ENCODE assay signal across 11 cellular contexts in the genomic region with DNA sequence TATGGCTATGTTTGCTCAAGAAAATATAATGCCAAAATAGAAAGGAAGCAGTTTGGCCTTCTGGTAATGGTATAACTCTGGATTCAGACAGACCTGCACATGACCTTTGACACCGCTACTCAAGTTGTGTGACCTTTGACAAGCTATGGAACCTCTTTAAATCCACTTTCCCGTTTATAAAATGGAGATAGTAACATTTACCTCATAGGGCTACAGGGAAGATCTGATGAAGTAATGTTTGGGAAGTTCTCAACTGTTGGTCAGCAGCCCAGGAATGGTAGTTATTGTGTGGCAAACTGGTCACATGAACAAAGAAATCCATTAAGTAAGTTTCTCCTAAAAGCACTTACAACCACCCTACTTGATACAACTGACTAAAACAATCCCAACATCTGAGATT.
DNase-seq lines count a peak whose midpoint lies in the region; ATAC-seq and TF ChIP-seq lines count a peak whose summit lies in the region.
"Had no signal": no experiment of that assay in that cellular context is flagged by ENCODE, and none has a peak within 500 bp of the region (broad histone marks: within the 10 kb centered on the region; RNA-seq: fewer than 3 reads in every experiment).

No MANE protein-coding gene starts in this region.

- no peaks in the 10 kb centered on the region for H3K27me3 ChIP-seq in GM23248 (replicated peaks; ENCODE audit: insufficient read depth)
- no peaks in the 10 kb centered on the region for H3K27me3 ChIP-seq in liver (ENCODE audit: control insufficient read depth in 4 of 4, insufficient read depth in 4 of 4, low read length in 3 of 4)

- H3K4me2 ChIP-seq in GM23248 (ENCODE audit: unreplicated experiment), result peak overlapping the region; percentile 24

- 48 to 57% methylated on average over 2 of the region's 2 CpGs for WGBS in GM23248 (ENCODE audit: low coverage in 1 of 2, low lambda C conversion rate in 2 of 2, missing lambda C conversion rate in 2 of 2), 2 experiments
- 26% methylated on average over 2 of the region's 2 CpGs for WGBS in liver

- peak overlapping the region; percentile 87 for H3K27ac ChIP-seq in GM23248
- H3K27ac ChIP-seq in cingulate gyrus (ENCODE audit: low read depth, low read length), result peak overlapping the region; percentile 32
- H3K27ac ChIP-seq in liver (ENCODE audit: low read depth in 1 of 2, low read length in 2 of 2), result peak overlapping the region; percentile 81 to 92

- H3K4me3 ChIP-seq in GM23248 (0 out of 2 replicates have a peak overlapping the region, but pooled peaks have one; percentile 2), liver (ENCODE audit: low read depth in 1 of 3, low read length in 3 of 3) (no peak overlapping the region)

- ATAC-seq in HG02588 (IDR thresholded peaks at IDR 0.05; ENCODE audit: unreplicated experiment), result no peak

- H3F3A ChIP-seq in GM23248 (ENCODE audit: insufficient read depth), result peaks cover 63% of the 10 kb centered on the region

- no peaks in the 10 kb centered on the region for H3K9me2 ChIP-seq in GM23248 (ENCODE audit: insufficient read depth)

- TF ChIP-seq CTCF in liver (IDR thresholded peaks at IDR 0.05; ENCODE audit: low read depth, low read length, missing input control), result no peak

- H3K79me2 ChIP-seq in GM23248 (ENCODE audit: insufficient read depth), result no peaks in the 10 kb centered on the region

- H3K36me3 ChIP-seq in GM23248 (ENCODE audit: low read depth) (no peaks in the 10 kb centered on the region), liver (ENCODE audit: control insufficient read depth in 4 of 4, insufficient read depth in 3 of 4, low read depth in 1 of 4, low read length in 3 of 4) (no peaks in the 10 kb centered on the region)

- H4K20me1 ChIP-seq in GM23248 (ENCODE audit: insufficient read depth), result no peaks in the 10 kb centered on the region

- H3K4me1 ChIP-seq in GM23248 (ENCODE audit: insufficient read depth) (peaks cover 79% of the 10 kb centered on the region), liver (ENCODE audit: control insufficient read depth in 4 of 4, insufficient read depth in 4 of 4, low read length in 3 of 4) (peaks cover 9 to 67% (median 30%) of the 10 kb centered on the region in 4 donors)

- DNase-seq in GM23248 (peak; percentile 86), stromal cell of bone marrow (ENCODE audit: low read depth) (peak; percentile 68), C1 segment of cervical spinal cord (lab: John Stamatoyannopoulos, UW) (no peak), hepatic stellate cell (ENCODE audit: low spot score) (no peak), NCI-H748 (lab: John Stamatoyannopoulos, UW; ENCODE audit: unreplicated experiment) (no peak)
- DNase-seq: activated CD4-positive, CD25-positive, alpha-beta regulatory T cell treated with anti-CD3 and anti-CD28 coated beads, Interleukin-2, amount 50 U/mL, for 72 hours; activated gamma-delta T cell treated with Interleukin-2 at 50 U/mL for 16 hours; stimulated activated naive CD4-positive, alpha-beta T cell had no signal

- peak overlapping the region; percentile 35 for H2AFZ ChIP-seq in GM23248

- H3K9ac ChIP-seq in GM23248 (peak overlapping the region; percentile 46), liver (ENCODE audit: low read depth in 1 of 2, low read length in 2 of 2) (no peak overlapping the region)

- TF ChIP-seq RAD21 in liver (IDR thresholded peaks at IDR 0.05), result peak; percentile 27 to 36

- in situ Hi-C loops in GM23248 (cut with MboI), result no loop called here

- no peaks in the 10 kb centered on the region for H3K9me3 ChIP-seq in GM23248 (ENCODE audit: low read depth)
- no peaks in the 10 kb centered on the region for H3K9me3 ChIP-seq in liver (ENCODE audit: control insufficient read depth in 4 of 4, low read length in 3 of 4)

TF ChIP-seq in liver, 16 proteins besides CTCF, POLR2A, EP300 and RAD21:
- no peak for TF ChIP-seq TAF1 (conservative IDR thresholded peaks at IDR 0.05)
- peak; percentile 40 for TF ChIP-seq ZBTB33 (IDR thresholded peaks at IDR 0.05)
- TF ChIP-seq YY1 (IDR thresholded peaks at IDR 0.05), result peak; percentile 94
- peak; percentile 69 for TF ChIP-seq HNF4G (IDR thresholded peaks at IDR 0.05)
- peak in 1 of 2 donors; percentile 40 for TF ChIP-seq EGR1 (IDR thresholded peaks at IDR 0.05; ENCODE audit: low read depth in 2 of 2)
- no peak for TF ChIP-seq FOXA1 (IDR thresholded peaks at IDR 0.05)
- TF ChIP-seq HNF4A (conservative IDR thresholded peaks at IDR 0.05), result peak; percentile 75 to 77
- TF ChIP-seq, protein P1, sequence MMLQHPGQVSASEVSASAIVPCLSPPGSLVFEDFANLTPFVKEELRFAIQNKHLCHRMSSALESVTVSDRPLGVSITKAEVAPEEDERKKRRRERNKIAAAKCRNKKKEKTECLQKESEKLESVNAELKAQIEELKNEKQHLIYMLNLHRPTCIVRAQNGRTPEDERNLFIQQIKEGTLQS (IDR thresholded peaks at IDR 0.05), result peak; percentile 66
- peak; percentile 93 for TF ChIP-seq NR2F2 (IDR thresholded peaks at IDR 0.05)
- TF ChIP-seq MAX (IDR thresholded peaks at IDR 0.05), result no peak
- no peak for TF ChIP-seq REST (IDR thresholded peaks at IDR 0.05)
- TF ChIP-seq GABPA (IDR thresholded peaks at IDR 0.05 in 1 of 2, conservative IDR thresholded peaks at IDR 0.05 in 1 of 2), result no peak
- TF ChIP-seq JUND (IDR thresholded peaks at IDR 0.05), result peak in 1 of 2 donors; percentile 49
- peak; percentile 61 for TF ChIP-seq SP1 (IDR thresholded peaks at IDR 0.05)
- peak; percentile 89 to 92 for TF ChIP-seq RXRA (IDR thresholded peaks at IDR 0.05)
- no peak for TF ChIP-seq FOXA2 (IDR thresholded peaks at IDR 0.05)
TF ChIP-seq in liver: peak in this region for 10.

Comparison
In these comparisons a context has a peak if more than half of its experiments do, and no peak if none do; other contexts are left out.
1. DNase-seq: peak in GM23248 (single experiment) and stromal cell of bone marrow (single experiment); none in C1 segment of cervical spinal cord (0 of 14), hepatic stellate cell (single experiment) and NCI-H748 (single experiment).
2. H3K27ac ChIP-seq: peak in every context shown above with its lines; median percentile 87 in GM23248; 86 in liver; 32 in cingulate gyrus.